9 cellular contexts compared by ENCODE assay signal in the genomic region with DNA sequence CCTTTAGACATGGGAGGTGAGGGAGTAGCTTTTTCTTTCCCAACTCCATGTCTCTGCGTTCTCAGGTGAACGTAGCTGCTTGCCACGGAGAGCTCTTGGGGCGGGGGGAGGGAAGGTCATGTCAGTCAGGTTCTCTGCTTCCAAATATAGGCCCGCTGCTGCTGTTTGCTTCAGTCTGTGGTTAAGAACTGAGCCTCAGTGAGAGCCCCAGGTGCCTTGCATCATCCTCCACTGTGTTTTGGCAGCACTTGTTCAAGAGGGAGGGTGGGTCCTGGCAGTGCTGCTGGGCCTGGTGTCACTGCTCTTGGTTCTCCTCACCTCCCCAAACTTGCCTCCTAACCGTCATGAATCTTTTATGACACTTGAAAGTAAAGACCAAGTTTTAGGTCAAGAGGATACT. TPM values are rescaled to one million over a fixed set of nuclear protein-coding genes. Genes with fewer than 3 reads are reported as not detected.
DNase-seq lines count a peak whose midpoint lies in the region; ATAC-seq, FAIRE-seq and TF ChIP-seq lines count a peak whose summit lies in the region.
"Had no signal": no experiment of that assay in that cellular context is flagged by ENCODE, and none has a peak within 500 bp of the region (broad histone marks: within the 10 kb centered on the region; RNA-seq: fewer than 3 reads in every experiment).

No MANE protein-coding gene starts in this region.

- ATAC-seq in HG02571 (IDR thresholded peaks at IDR 0.05; ENCODE audit: unreplicated experiment) = peak; percentile 92
- peak; percentile 96 for ATAC-seq in activated naive CD8-positive, alpha-beta T cell treated with anti-CD3 and anti-CD28 coated beads, Interleukin-2, amount 10 ng/mL, durations not matched to agents 7 days and 5 days (ENCODE audit: low read depth)
- no peak for ATAC-seq in pancreas

- peaks cover 47% of the 10 kb centered on the region for H3K4me1 Mint-ChIP-seq in activated naive CD8-positive, alpha-beta T cell treated with anti-CD3 and anti-CD28 coated beads, Interleukin-2, amount 10 ng/mL, durations not matched to agents 7 days and 5 days

- TF ChIP-seq POLR2A in Raji (IDR thresholded peaks at IDR 0.05; ENCODE audit: insufficient read depth, low read depth, low read length) (peak; percentile 58; the same call in 1 of the 2 replicates), vagina (IDR thresholded peaks at IDR 0.05) (no peak), erythroblast (IDR thresholded peaks at IDR 0.05; ENCODE audit: low read length) (no peak)

- no peak overlapping the region for H3K27ac ChIP-seq in vagina
- no peak overlapping the region for H3K27ac ChIP-seq in pancreas
- peak overlapping the region in 1 of 2 donors; percentile 73 for H3K27ac ChIP-seq in small intestine (ENCODE audit: low read depth in 1 of 2, low read length in 1 of 2)

- no peaks in the 10 kb centered on the region for H3K27me3 Mint-ChIP-seq in activated naive CD8-positive, alpha-beta T cell treated with anti-CD3 and anti-CD28 coated beads, Interleukin-2, amount 10 ng/mL, durations not matched to agents 7 days and 5 days

- H3K27me3 ChIP-seq in vagina (no peaks in the 10 kb centered on the region), pancreas (no peaks in the 10 kb centered on the region), small intestine (ENCODE audit: control insufficient read depth in 2 of 2, insufficient read depth in 2 of 2, low read length in 2 of 2) (no peaks in the 10 kb centered on the region)

- H3K36me3 ChIP-seq in vagina (peaks cover 0 to 28% of the 10 kb centered on the region in 2 donors), pancreas (peaks cover 0 to 16% (median 2%) of the 10 kb centered on the region in 3 donors), small intestine (ENCODE audit: control insufficient read depth in 2 of 2, insufficient read depth in 2 of 2, low read length in 2 of 2) (peaks cover under 1 to 8% of the 10 kb centered on the region in 2 donors)

- peaks cover 26% of the 10 kb centered on the region for H3K36me3 Mint-ChIP-seq in activated naive CD8-positive, alpha-beta T cell treated with anti-CD3 and anti-CD28 coated beads, Interleukin-2, amount 10 ng/mL, durations not matched to agents 7 days and 5 days

- H3K4me3 Mint-ChIP-seq in activated naive CD8-positive, alpha-beta T cell treated with anti-CD3 and anti-CD28 coated beads, Interleukin-2, amount 10 ng/mL, durations not matched to agents 7 days and 5 days = peak overlapping the region; percentile 80

- no peak for TF ChIP-seq CTCF in GM10266 (IDR thresholded peaks at IDR 0.05; ENCODE audit: control insufficient read depth, insufficient read depth, low read depth, missing control alignments)
- no peak for TF ChIP-seq CTCF in vagina (IDR thresholded peaks at IDR 0.05)
- no peak for TF ChIP-seq CTCF in pancreas (IDR thresholded peaks at IDR 0.05)

- intact Hi-C loops in vagina (cut with DNase I) (no loop called here), pancreas (cut with DNase I) (loop anchor here in 1 of 3 donors (10.0 kb wide), 1 partner anchor 539 kb away; no protein-coding TSS in a partner anchor)

- DNase-seq in GM10266 (ENCODE audit: extremely low spot score) = peak; percentile 68
- DNase-seq in activated naive CD8-positive, alpha-beta T cell treated with anti-CD3 and anti-CD28 coated beads, Interleukin-2, amount 10 ng/mL, durations not matched to agents 7 days and 5 days = peak; percentile 64
- no peak for DNase-seq in vagina (ENCODE audit: extremely low spot score in 2 of 2)
- no peak for DNase-seq in pancreas
- no peak for DNase-seq in small intestine
- DNase-seq in erythroblast (lab: John Stamatoyannopoulos, UW) = no peak

- H3K9me3 Mint-ChIP-seq in activated naive CD8-positive, alpha-beta T cell treated with anti-CD3 and anti-CD28 coated beads, Interleukin-2, amount 10 ng/mL, durations not matched to agents 7 days and 5 days = no peaks in the 10 kb centered on the region

- H3K9me3 ChIP-seq in vagina (no peaks in the 10 kb centered on the region), pancreas (no peaks in the 10 kb centered on the region), small intestine (ENCODE audit: control insufficient read depth, low read depth) (no peaks in the 10 kb centered on the region)

- peak overlapping the region; percentile 92 for H3K27ac Mint-ChIP-seq in activated naive CD8-positive, alpha-beta T cell treated with anti-CD3 and anti-CD28 coated beads, Interleukin-2, amount 10 ng/mL, durations not matched to agents 7 days and 5 days

- FAIRE-seq in pancreas (lab: Jason Lieb, UNC) = no peak
- no peak for FAIRE-seq in small intestine (lab: Jason Lieb, UNC)
- FAIRE-seq: G401.6 had no signal

- WGBS in pancreas, 2 donors = 89 to 97% methylated on average over 6 of the region's 6 CpGs
- 60 to 91% (median 74%) methylated on average over 6 of the region's 6 CpGs for WGBS in small intestine, 3 donors

- POLR2A ChIA-PET in activated naive CD8-positive, alpha-beta T cell treated with anti-CD3 and anti-CD28 coated beads, Interleukin-2, amount 10 ng/mL, durations not matched to agents 7 days and 5 days (lab: Charles Lee) = interaction anchor here (0.5 to 1.9 kb wide), 18 partner anchors 8 to 577 kb away, joined by 3 to 13 read pairs (median 4); a partner anchor contains a TSS

- H3K4me1 ChIP-seq in vagina = no peaks in the 10 kb centered on the region
- H3K4me1 ChIP-seq in pancreas = no peaks in the 10 kb centered on the region
- no peaks in the 10 kb centered on the region for H3K4me1 ChIP-seq in small intestine (ENCODE audit: control insufficient read depth in 2 of 2, insufficient read depth in 1 of 2, low read depth in 1 of 2, low read length in 1 of 2)

- H3K4me3 ChIP-seq in vagina (no peak overlapping the region), pancreas (no peak overlapping the region), small intestine (ENCODE audit: low read depth in 1 of 2, low read length in 2 of 2) (no peak overlapping the region)

RNA-seq across cellular contexts. Expression of a gene that starts 46.6 kb away (rescaled TPM):
- 10 to 100 TPM; 45.3 to 46.6 TPM for total RNA-seq in activated naive CD8-positive, alpha-beta T cell treated with anti-CD3 and anti-CD28 coated beads, Interleukin-2, amount 10 ng/mL, durations not matched to agents 7 days and 5 days
- total RNA-seq in vagina = 30.9 TPM
- 10 to 100 TPM; 14.2 to 29.5 (median 25.1) TPM for total RNA-seq in pancreas
- polyA plus RNA-seq in pancreas = 100 to 1,000 TPM in 1 of 2 donors, 10 to 100 TPM in 1; 26.1 to 112 TPM
- polyA plus RNA-seq in small intestine = 100 to 1,000 TPM in 2 of 3 donors, 10 to 100 TPM in 1; 81.9 to 166 (median 113) TPM

Comparison
In these comparisons a context has a peak if more than half of its experiments do, and no peak if none do; other contexts are left out.
1. DNase-seq: peak in GM10266 (single experiment) and activated naive CD8-positive, alpha-beta T cell treated with anti-CD3 and anti-CD28 coated beads, Interleukin-2, amount 10 ng/mL, durations not matched to agents 7 days and 5 days (single experiment); none in vagina (0 of 2), pancreas (0 of 6), small intestine (single experiment) and erythroblast (0 of 2).
2. ATAC-seq: peak in HG02571 (single experiment) and activated naive CD8-positive, alpha-beta T cell treated with anti-CD3 and anti-CD28 coated beads, Interleukin-2, amount 10 ng/mL, durations not matched to agents 7 days and 5 days (single experiment); none in pancreas (0 of 4).